ENCODE assay signal across 8 cellular contexts in the genomic region with DNA sequence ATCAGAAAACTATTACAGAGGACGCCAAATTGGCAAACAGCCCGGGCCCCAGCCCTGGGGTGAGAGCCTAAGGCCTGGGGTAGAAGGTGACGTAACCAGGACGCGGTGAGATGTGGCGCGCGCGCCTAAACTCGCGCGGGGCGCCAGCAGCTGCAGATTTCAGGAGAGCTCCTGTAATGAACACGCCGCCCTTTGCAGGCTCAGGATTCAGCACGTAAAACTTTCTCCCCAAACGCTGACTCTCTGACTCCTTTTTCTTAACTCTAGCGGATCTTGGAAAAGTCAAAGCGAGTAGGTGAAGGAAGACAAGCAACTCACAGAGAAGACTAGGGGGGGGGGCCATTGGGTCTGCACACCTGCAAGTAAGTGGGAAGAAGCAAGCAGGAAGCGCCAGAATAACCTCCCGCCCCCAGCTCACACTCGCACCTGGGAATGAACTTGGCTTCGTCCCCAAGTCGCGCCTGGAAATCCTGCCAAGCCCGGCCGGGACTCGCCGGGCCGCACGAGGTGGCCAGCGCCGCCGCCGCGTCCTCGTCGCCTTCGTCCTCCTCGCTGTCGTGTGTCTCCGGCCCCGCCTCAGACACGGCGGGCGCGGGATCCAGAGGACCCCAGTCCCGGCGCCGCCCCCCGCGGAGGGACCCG. TPM values are rescaled to one million over a fixed set of nuclear protein-coding genes. Genes with fewer than 3 reads are reported as not detected.
DNase-seq lines count a peak whose midpoint lies in the region; ATAC-seq, FAIRE-seq and TF ChIP-seq lines count a peak whose summit lies in the region.

No MANE protein-coding gene starts in this region.

- TF ChIP-seq CTCF in foreskin fibroblast (IDR thresholded peaks at IDR 0.05; ENCODE audit: low read depth, low read length) (no peak), gastroesophageal sphincter (IDR thresholded peaks at IDR 0.05) (no peak)

- H3K9me3 ChIP-seq in gastroesophageal sphincter, result no peaks in the 10 kb centered on the region

- FAIRE-seq in H54 (lab: Jason Lieb, UNC), result no peak

- peaks cover 2% of the 10 kb centered on the region for H3K27me3 ChIP-seq in rectal smooth muscle tissue (ENCODE audit: control insufficient read depth, insufficient read depth, low read length)
- peaks cover 72% of the 10 kb centered on the region for H3K27me3 ChIP-seq in gastroesophageal sphincter

- no peak for TF ChIP-seq EP300 in gastroesophageal sphincter (IDR thresholded peaks at IDR 0.05)

- no peak for ATAC-seq in HG02759 (IDR thresholded peaks at IDR 0.05; ENCODE audit: unreplicated experiment)
- ATAC-seq in gastroesophageal sphincter, result no peak

- WGBS in gastroesophageal sphincter (ENCODE audit: low coverage in 1 of 2), 2 donors, result 0 to 5% methylated on average over 3 to 7 of the region's 53 CpGs

- H3K4me3 ChIP-seq in foreskin fibroblast (ENCODE audit: low read depth in 1 of 2, low read length in 2 of 2), result peak overlapping the region; percentile 45 to 56
- peak overlapping the region; percentile 64 for H3K4me3 ChIP-seq in rectal smooth muscle tissue (ENCODE audit: low read length)
- peak overlapping the region in 1 of 2 donors; percentile 44 for H3K4me3 ChIP-seq in gastroesophageal sphincter

- no peaks in the 10 kb centered on the region for H3K4me1 ChIP-seq in rectal smooth muscle tissue (ENCODE audit: control insufficient read depth, insufficient read depth, low read length)
- H3K4me1 ChIP-seq in gastroesophageal sphincter, result peaks cover 0 to 19% (median 8%) of the 10 kb centered on the region in 3 donors

- no peaks in the 10 kb centered on the region for H3K36me3 ChIP-seq in rectal smooth muscle tissue (ENCODE audit: control insufficient read depth, insufficient read depth, low read length)
- no peaks in the 10 kb centered on the region for H3K36me3 ChIP-seq in gastroesophageal sphincter

- no peak for TF ChIP-seq POLR2A in gastroesophageal sphincter (IDR thresholded peaks at IDR 0.05)
- no peak for TF ChIP-seq POLR2A in H54 (IDR thresholded peaks at IDR 0.05; ENCODE audit: low read depth, low read length)

- DNase-seq in EL, result peak; percentile 73
- peak; percentile 95 for DNase-seq in NCI-H69 (lab: John Stamatoyannopoulos, UW)
- peak in 1 of 2 donors; percentile 64 for DNase-seq in foreskin fibroblast
- no peak for DNase-seq in NCI-H524 treated with DMSO at 0.1 percent for 48 hours (lab: John Stamatoyannopoulos, UW)
- DNase-seq in H54 (ENCODE audit: insufficient read length, low spot score), result no peak

- no peak overlapping the region for H3K9ac ChIP-seq in rectal smooth muscle tissue (ENCODE audit: low read length)

- no peak overlapping the region for H3K27ac ChIP-seq in rectal smooth muscle tissue (ENCODE audit: low read depth, low read length)
- no peak overlapping the region for H3K27ac ChIP-seq in gastroesophageal sphincter

RNA-seq across cellular contexts. Expression of a gene that starts 0.8 kb away (rescaled TPM):
- total RNA-seq in gastroesophageal sphincter, result under 1 TPM; 0.13 to 0.72 (median 0.33) TPM

Comparison
In these comparisons a context has a peak if more than half of its experiments do, and no peak if none do; other contexts are left out.
1. DNase-seq: peak in EL (single experiment) and NCI-H69 (single experiment); none in NCI-H524 treated with DMSO at 0.1 percent for 48 hours (single experiment) and H54 (single experiment).